In genomic region chr1:209621329-209621728, GRCh38 we compare ENCODE assay signal across 2 cellular contexts.
TF ChIP-seq lines count a peak whose summit lies in the region.

No MANE protein-coding gene starts in this region.

TF ChIP-seq in liver, 16 proteins besides CTCF, POLR2A, EP300 and RAD21:
- TF ChIP-seq ATF3 (IDR thresholded peaks at IDR 0.05) (no peak), HNF4A (conservative IDR thresholded peaks at IDR 0.05) (peak; percentile 13 to 50), RXRA (IDR thresholded peaks at IDR 0.05) (peak in 1 of 2 donors; percentile 46)

TF ChIP-seq in HepG2, 621 proteins besides CTCF, POLR2A, EP300 and RAD21:
- TF ChIP-seq ADNP (CRISPR knock-in tag; IDR thresholded peaks at IDR 0.05) (no peak), GRHL1 (CRISPR knock-in tag; conservative IDR thresholded peaks at IDR 0.05) (no peak), MAX (IDR thresholded peaks at IDR 0.05) (no peak), CENPX (CRISPR knock-in tag; IDR thresholded peaks at IDR 0.05) (no peak), ZNF17 (CRISPR knock-in tag; IDR thresholded peaks at IDR 0.05) (no peak), ARHGAP35 (CRISPR knock-in tag; IDR thresholded peaks at IDR 0.05; ENCODE audit: borderline replicate concordance) (no peak), SKI (IDR thresholded peaks at IDR 0.05; ENCODE audit: partially characterized antibody) (no peak)
